Comparison of ENCODE assay signal across 8 cellular contexts in the genomic region with DNA sequence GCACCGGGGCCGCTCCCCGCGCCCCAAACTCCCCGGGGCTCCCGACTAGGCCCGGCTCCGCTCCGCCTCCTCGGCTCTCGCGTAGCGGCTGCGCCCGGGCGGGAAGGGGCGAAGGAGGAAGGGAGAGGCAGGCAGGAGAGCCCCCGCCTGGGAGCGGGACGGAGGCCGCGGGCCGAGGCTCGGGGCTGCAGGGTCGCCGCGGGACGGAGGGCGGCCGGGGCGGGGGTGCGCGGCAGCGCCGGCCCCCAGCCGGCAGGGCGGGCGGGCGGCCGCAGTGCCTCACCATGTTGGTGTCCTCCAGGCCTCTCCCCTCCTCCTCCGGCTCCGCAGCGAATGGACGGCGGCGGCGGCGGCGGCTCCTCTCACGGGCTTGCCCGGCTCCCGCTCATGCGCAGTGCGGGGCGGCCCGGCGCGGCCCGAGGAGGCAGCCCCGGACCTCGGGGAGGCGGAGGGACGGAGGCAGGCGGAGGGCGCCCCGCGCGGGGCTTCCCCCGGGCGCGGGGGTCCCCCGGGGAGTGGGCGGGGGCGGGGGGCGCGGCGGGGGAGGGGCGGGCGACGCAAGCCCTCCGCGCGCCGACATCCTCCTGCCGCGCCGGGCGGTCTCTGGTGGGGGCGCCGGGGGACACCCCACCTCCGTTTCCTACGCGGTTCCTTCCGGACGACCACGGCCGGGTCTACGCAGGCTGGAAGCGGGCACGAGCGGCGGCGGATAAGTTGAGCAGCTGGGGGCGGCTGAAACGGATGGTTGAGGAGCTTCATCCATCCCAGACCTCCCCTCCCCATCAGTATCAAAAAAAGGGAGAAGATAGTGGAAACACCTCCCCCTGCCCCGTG. TPM values are rescaled to one million over a fixed set of nuclear protein-coding genes. Genes with fewer than 3 reads are reported as not detected.
DNase-seq lines count a peak whose midpoint lies in the region; ATAC-seq and TF ChIP-seq lines count a peak whose summit lies in the region.

DCUN1D1 (minus strand) TSS at position 335 of the 834 bp plus-strand sequence; CDS start at position 286, 49 bp downstream.

- peak within 1 kb of the TSS; percentile 80 for H3K4me3 ChIP-seq in AG10803 (ENCODE audit: low read length)

- peak within 1 kb of the TSS; percentile 92 for H3K4me3 Mint-ChIP-seq in chondrocyte (ENCODE audit: unreplicated experiment)

- TF ChIP-seq CTCF in AG10803 (conservative IDR thresholded peaks at IDR 0.05; ENCODE audit: low read length) (no peak), chondrocyte (IDR thresholded peaks at IDR 0.05) (no peak)

- peak within 1 kb of the TSS; percentile 80 for H3K27ac Mint-ChIP-seq in chondrocyte (ENCODE audit: unreplicated experiment)

- H3K9me3 Mint-ChIP-seq in chondrocyte (ENCODE audit: low read depth): no peaks in the 10 kb centered on the region

- DNase-seq in AG10803 (ENCODE audit: low read depth) (peak; percentile 85), NCI-H446 treated with DMSO at 0.1 percent for 48 hours (lab: John Stamatoyannopoulos, UW) (peak; percentile 81), chondrocyte (ENCODE audit: low spot score) (peak; percentile 96), kidney glomerular epithelial cell (lab: John Stamatoyannopoulos, UW) (peak; percentile 38)
- DNase-seq in activated CD4-positive, alpha-beta T cell treated with anti-CD3 and anti-CD28 coated beads for 24 hours (ENCODE audit: low read depth in 2 of 2): peak; percentile 77 to 80
- DNase-seq in stimulated activated CD4-positive, alpha-beta T cell treated with anti-CD3 and anti-CD28 coated beads, Interleukin-15, amount 100 ng/mL, for 48 hours (ENCODE audit: low read depth in 2 of 2): peak; percentile 77 to 81

- peaks cover 25% of the 10 kb centered on the region for H3K4me1 Mint-ChIP-seq in chondrocyte (ENCODE audit: low read depth)

- ATAC-seq in GM19023 (IDR thresholded peaks at IDR 0.05; ENCODE audit: unreplicated experiment) (peak; percentile 93), HG03175 (IDR thresholded peaks at IDR 0.05; ENCODE audit: unreplicated experiment) (peak; percentile 90)

- H3K36me3 Mint-ChIP-seq in chondrocyte (ENCODE audit: low read depth): no peaks in the 10 kb centered on the region

- no peaks in the 10 kb centered on the region for H3K27me3 Mint-ChIP-seq in chondrocyte (ENCODE audit: low read depth)

RNA-seq across cellular contexts. Expression of gene DCUN1D1, which starts in this region (rescaled TPM):
- 48.1 to 53.5 TPM (median 52.6 TPM) in 3 replicates for total RNA-seq in chondrocyte

Comparison
In these comparisons a context has a peak if more than half of its experiments do, and no peak if none do; other contexts are left out.
1. Peak in every context shown above with its lines: DNase-seq, ATAC-seq and H3K4me3 ChIP-seq.
2. DNase-seq: peak in every context shown above with its lines; median percentile 96 in chondrocyte; 85 in AG10803; 81 in NCI-H446 treated with DMSO at 0.1 percent for 48 hours; 79 in stimulated activated CD4-positive, alpha-beta T cell treated with anti-CD3 and anti-CD28 coated beads, Interleukin-15, amount 100 ng/mL, for 48 hours; 78 in activated CD4-positive, alpha-beta T cell treated with anti-CD3 and anti-CD28 coated beads for 24 hours; 38 in kidney glomerular epithelial cell.